ENCODE assay signal across 8 cellular contexts in the genomic region with DNA sequence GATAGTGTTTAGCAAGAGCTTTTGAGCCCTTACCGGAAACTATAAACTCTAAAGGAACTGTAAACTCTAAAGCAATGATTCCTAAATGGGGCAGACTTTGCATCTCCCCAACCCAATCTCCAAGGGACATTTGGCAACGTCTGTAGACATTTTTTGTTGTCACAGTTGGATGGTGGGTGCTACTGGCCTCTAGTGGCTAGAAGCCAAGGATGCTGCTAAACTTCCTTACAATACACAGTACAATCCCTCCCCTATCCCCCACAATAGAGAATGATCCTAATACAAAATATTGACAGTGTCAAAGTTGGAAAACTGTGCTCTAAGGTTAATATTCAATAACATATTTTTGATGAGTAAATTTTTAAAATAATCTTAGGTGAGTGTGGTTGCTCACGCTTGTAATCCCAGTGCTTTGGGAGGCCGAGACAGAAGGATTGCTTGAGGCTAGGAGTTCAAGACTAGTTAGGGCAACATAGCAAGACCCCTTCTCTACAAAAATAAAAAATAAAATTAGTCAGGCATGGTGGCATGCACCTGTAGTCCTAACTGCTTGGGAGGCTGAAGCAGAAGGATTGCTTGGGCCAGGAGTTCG.
DNase-seq lines count a peak whose midpoint lies in the region; ATAC-seq lines count a peak whose summit lies in the region.

No MANE protein-coding gene starts in this region.

- DNase-seq in NCI-H2196 (lab: John Stamatoyannopoulos, UW; ENCODE audit: unreplicated experiment) = peak; percentile 18
- no peak for DNase-seq in NCI-H2196 treated with DMSO at 0.1 percent for 48 hours (lab: John Stamatoyannopoulos, UW; ENCODE audit: unreplicated experiment)
- DNase-seq in NCI-H446 treated with DMSO at 0.1 percent for 48 hours (lab: John Stamatoyannopoulos, UW) = peak; percentile 0
- peak; percentile 63 for DNase-seq in activated naive CD4-positive, alpha-beta T cell treated with anti-CD3 and anti-CD28 coated beads, Interleukin-2, amount 10 ng/mL, durations not matched to agents 7 days and 5 days
- peak; percentile 62 for DNase-seq in iPS-NIHi11 (ENCODE audit: low spot score)
- DNase-seq in stimulated activated CD8-positive, alpha-beta memory T cell treated with anti-CD3 and anti-CD28 coated beads, Interleukin-12 subunit alpha, Interleukin-12 subunit beta, amount 100 ng/mL, for 1 hour (ENCODE audit: low read depth) = peak; percentile 20
- no peak for DNase-seq in NCI-H2107 (lab: John Stamatoyannopoulos, UW)

- CTCF ChIA-PET in activated naive CD4-positive, alpha-beta T cell treated with anti-CD3 and anti-CD28 coated beads, Interleukin-2, amount 10 ng/mL, durations not matched to agents 7 days and 5 days (lab: Charles Lee) = interaction anchor here (0.5 to 5.2 kb wide), 11 partner anchors 11 to 349 kb away, joined by 3 to 30 read pairs (median 4); no protein-coding TSS in a partner anchor

- no peaks in the 10 kb centered on the region for H3K27me3 Mint-ChIP-seq in activated naive CD4-positive, alpha-beta T cell treated with anti-CD3 and anti-CD28 coated beads, Interleukin-2, amount 10 ng/mL, durations not matched to agents 7 days and 5 days

- H3K27ac Mint-ChIP-seq in activated naive CD4-positive, alpha-beta T cell treated with anti-CD3 and anti-CD28 coated beads, Interleukin-2, amount 10 ng/mL, durations not matched to agents 7 days and 5 days = no peak overlapping the region

- ATAC-seq in GM21423 (IDR thresholded peaks at IDR 0.05; ENCODE audit: unreplicated experiment) = peak; percentile 63

- peaks cover 12% of the 10 kb centered on the region for H3K9me3 Mint-ChIP-seq in activated naive CD4-positive, alpha-beta T cell treated with anti-CD3 and anti-CD28 coated beads, Interleukin-2, amount 10 ng/mL, durations not matched to agents 7 days and 5 days

- H3K4me1 Mint-ChIP-seq in activated naive CD4-positive, alpha-beta T cell treated with anti-CD3 and anti-CD28 coated beads, Interleukin-2, amount 10 ng/mL, durations not matched to agents 7 days and 5 days = peaks cover 14% of the 10 kb centered on the region

- no peak overlapping the region for H3K4me3 Mint-ChIP-seq in activated naive CD4-positive, alpha-beta T cell treated with anti-CD3 and anti-CD28 coated beads, Interleukin-2, amount 10 ng/mL, durations not matched to agents 7 days and 5 days

- H3K36me3 Mint-ChIP-seq in activated naive CD4-positive, alpha-beta T cell treated with anti-CD3 and anti-CD28 coated beads, Interleukin-2, amount 10 ng/mL, durations not matched to agents 7 days and 5 days = peaks cover 22% of the 10 kb centered on the region

Comparison
In these comparisons a context has a peak if more than half of its experiments do, and no peak if none do; other contexts are left out.
1. DNase-seq: peak in NCI-H2196 (single experiment), NCI-H446 treated with DMSO at 0.1 percent for 48 hours (single experiment), activated naive CD4-positive, alpha-beta T cell treated with anti-CD3 and anti-CD28 coated beads, Interleukin-2, amount 10 ng/mL, durations not matched to agents 7 days and 5 days (single experiment), iPS-NIHi11 (single experiment) and stimulated activated CD8-positive, alpha-beta memory T cell treated with anti-CD3 and anti-CD28 coated beads, Interleukin-12 subunit alpha, Interleukin-12 subunit beta, amount 100 ng/mL, for 1 hour (single experiment); none in NCI-H2196 treated with DMSO at 0.1 percent for 48 hours (single experiment) and NCI-H2107 (single experiment).